ENCODE assay signal across 13 cellular contexts in genomic region chr20:11117808-11118528, GRCh38.
DNase-seq lines count a peak whose midpoint lies in the region; TF ChIP-seq lines count a peak whose summit lies in the region.
"Had no signal": no experiment of that assay in that cellular context is flagged by ENCODE, and none has a peak within 500 bp of the region (broad histone marks: within the 10 kb centered on the region; RNA-seq: fewer than 3 reads in every experiment).

No MANE protein-coding gene starts in this region.

- 81% methylated on average over 2 of the region's 2 CpGs for WGBS in hepatocyte (ENCODE audit: low lambda C conversion rate, missing lambda C conversion rate)

- H3K9me2 ChIP-seq in hepatocyte (replicated peaks; ENCODE audit: insufficient read depth) = no peaks in the 10 kb centered on the region
- no peaks in the 10 kb centered on the region for H3K9me2 ChIP-seq in OCI-LY7 (ENCODE audit: insufficient read depth, low read length)

- H3K9me3 ChIP-seq in hepatocyte (ENCODE audit: low read depth) (no peaks in the 10 kb centered on the region), OCI-LY7 (ENCODE audit: low read length) (no peaks in the 10 kb centered on the region)
- H3K9me3 ChIP-seq: upper lobe of right lung had no signal

- no peak overlapping the region for H3K4me3 ChIP-seq in astrocyte of the cerebellum (ENCODE audit: low read depth, low read length)
- no peak overlapping the region for H3K4me3 ChIP-seq in hepatocyte
- H3K4me3 ChIP-seq in OCI-LY7 (ENCODE audit: low read depth, low read length, poor library complexity, severe bottlenecking) = no peak overlapping the region
- H3K4me3 ChIP-seq: cardiac muscle cell, upper lobe of right lung had no signal

- H4K20me1 ChIP-seq in hepatocyte (ENCODE audit: insufficient read depth, poor library complexity, severe bottlenecking) (no peaks in the 10 kb centered on the region), OCI-LY7 (ENCODE audit: insufficient read depth, low read length) (no peaks in the 10 kb centered on the region)

- CTCF ChIA-PET in OCI-LY7 (lab: Charles Lee; ENCODE audit: unreplicated experiment) = no interaction called here

- intact Hi-C loops in OCI-LY7 (cut with micrococcal nuclease; ENCODE audit: unreplicated experiment) = no loop called here

- H3K79me2 ChIP-seq in hepatocyte (no peaks in the 10 kb centered on the region), OCI-LY7 (ENCODE audit: insufficient read depth, low read depth, low read length) (no peaks in the 10 kb centered on the region)

- in situ Hi-C loops in ACHN (cut with HindIII; ENCODE audit: low pct_ligation_motif_present, low pct_unique_long_range_greater_than_20kb, low sequenced_read_pairs) (no loop called here), astrocyte of the cerebellum (cut with HindIII; ENCODE audit: low sequenced_read_pairs) (no loop called here), GM13976 (cut with MboI; ENCODE audit: low sequenced_read_pairs, unreplicated experiment) (no loop called here)

- no peak overlapping the region for H2AFZ ChIP-seq in hepatocyte
- no peak overlapping the region for H2AFZ ChIP-seq in OCI-LY7 (ENCODE audit: low read length)

- POLR2A ChIA-PET in OCI-LY7 (lab: Charles Lee) = no interaction called here

- H3K4me1 ChIP-seq in hepatocyte (ENCODE audit: insufficient read depth) (no peaks in the 10 kb centered on the region), OCI-LY7 (ENCODE audit: insufficient read depth, low read length, poor library complexity, severe bottlenecking) (no peaks in the 10 kb centered on the region)
- H3K4me1 ChIP-seq: upper lobe of right lung had no signal

- H3K27ac ChIP-seq in hepatocyte (no peak overlapping the region), OCI-LY7 (ENCODE audit: low read depth, low read length, poor library complexity, severe bottlenecking) (no peak overlapping the region)
- H3K27ac ChIP-seq: cardiac muscle cell, upper lobe of right lung had no signal

- H3K27me3 ChIP-seq in hepatocyte = no peaks in the 10 kb centered on the region
- H3K27me3 ChIP-seq: cardiac muscle cell, upper lobe of right lung had no signal

- peak; percentile 27 for DNase-seq in ACHN
- peak; percentile 35 for DNase-seq in HS-27A (ENCODE audit: low read depth)
- peak; percentile 81 for DNase-seq in astrocyte of the cerebellum (ENCODE audit: low read depth)
- peak; percentile 5 for DNase-seq in hepatocyte (ENCODE audit: low spot score)
- DNase-seq in UCSD-AML1 (lab: John Stamatoyannopoulos, UW; ENCODE audit: unreplicated experiment) = no peak
- no peak for DNase-seq in activated CD4-positive, alpha-beta T cell treated with anti-CD3 and anti-CD28 coated beads, Interleukin-2, amount 50 U/mL, for 4 hours
- no peak for DNase-seq in GM13976 (ENCODE audit: low spot score)
- no peak for DNase-seq in OCI-LY7 (ENCODE audit: low spot score)
- DNase-seq: erythroblast, islet precursor cell, NCI-H510A treated with DMSO at 0.1 percent for 48 hours, upper lobe of right lung had no signal

- H3K4me2 ChIP-seq in hepatocyte = no peak overlapping the region
- no peak overlapping the region for H3K4me2 ChIP-seq in OCI-LY7 (ENCODE audit: low read length)

- no peak for TF ChIP-seq CTCF in astrocyte of the cerebellum (IDR thresholded peaks at IDR 0.05; ENCODE audit: low read depth, low read length, missing control alignments)
- TF ChIP-seq CTCF in hepatocyte (IDR thresholded peaks at IDR 0.05; ENCODE audit: poor library complexity) = no peak
- TF ChIP-seq CTCF in GM13976 (IDR thresholded peaks at IDR 0.05; ENCODE audit: borderline replicate concordance, control extremely low read depth, extremely low read depth, insufficient read depth, missing control alignments) = no peak
- TF ChIP-seq CTCF in OCI-LY7 (conservative IDR thresholded peaks at IDR 0.05; ENCODE audit: low read length) = no peak

- H3K36me3 ChIP-seq in hepatocyte (replicated peaks; ENCODE audit: insufficient read depth, low read depth) (no peaks in the 10 kb centered on the region), OCI-LY7 (ENCODE audit: insufficient read depth, low read length) (no peaks in the 10 kb centered on the region)
- H3K36me3 ChIP-seq: cardiac muscle cell, upper lobe of right lung had no signal

- no TSS peak for BruUV-seq in OCI-LY7 (replicated peaks; lab: Mats Ljungman, UMichigan)

Comparison
In these comparisons a context has a peak if more than half of its experiments do, and no peak if none do; other contexts are left out.
1. DNase-seq: peak in ACHN (single experiment), HS-27A (single experiment), astrocyte of the cerebellum (single experiment) and hepatocyte (single experiment); none in UCSD-AML1 (single experiment), activated CD4-positive, alpha-beta T cell treated with anti-CD3 and anti-CD28 coated beads, Interleukin-2, amount 50 U/mL, for 4 hours (0 of 2), GM13976 (single experiment) and OCI-LY7 (single experiment).